1 cellular context compared by ENCODE assay signal in genomic region chr9:5563886-5564285, GRCh38.
TF ChIP-seq lines count a peak whose summit lies in the region.

No MANE protein-coding gene starts in this region.

TF ChIP-seq in GM12878, 131 proteins besides CTCF, POLR2A, EP300 and RAD21 (continued from another document):
- TF ChIP-seq E2F8 (IDR thresholded peaks at IDR 0.05; ENCODE audit: low read depth, partially characterized antibody) (no peak), NBN (IDR thresholded peaks at IDR 0.05) (no peak)
